8 cellular contexts compared by ENCODE assay signal in genomic region chr4:26873391-26874026, GRCh38. TPM values are rescaled to one million over a fixed set of nuclear protein-coding genes. Genes with fewer than 3 reads are reported as not detected.
DNase-seq lines count a peak whose midpoint lies in the region; ATAC-seq and TF ChIP-seq lines count a peak whose summit lies in the region.

No MANE protein-coding gene starts in this region.

- H3K9me3 Mint-ChIP-seq in activated CD4-positive, alpha-beta T cell treated with anti-CD3 and anti-CD28 coated beads, Interleukin-2, amount 10 ng/mL, durations not matched to agents 24 days and 14 days = no peaks in the 10 kb centered on the region
- peaks cover 2% of the 10 kb centered on the region for H3K9me3 Mint-ChIP-seq in activated naive CD8-positive, alpha-beta T cell treated with anti-CD3 and anti-CD28 coated beads, Interleukin-2, amount 10 ng/mL, durations not matched to agents 7 days and 5 days
- H3K9me3 Mint-ChIP-seq in stimulated activated memory B cell treated with anti-CD40 and anti-IgM and Interleukin-4, amounts not matched to agents 10 μg/mL and 1 μg/mL and 100 μg/mL, for 72 hours = peaks cover 5% of the 10 kb centered on the region
- H3K9me3 Mint-ChIP-seq in osteocyte (ENCODE audit: unreplicated experiment) = peaks cover 8% of the 10 kb centered on the region

- H3K4me1 Mint-ChIP-seq in activated CD4-positive, alpha-beta T cell treated with anti-CD3 and anti-CD28 coated beads, Interleukin-2, amount 10 ng/mL, durations not matched to agents 24 days and 14 days = peaks cover 59% of the 10 kb centered on the region
- H3K4me1 Mint-ChIP-seq in activated naive CD8-positive, alpha-beta T cell treated with anti-CD3 and anti-CD28 coated beads, Interleukin-2, amount 10 ng/mL, durations not matched to agents 7 days and 5 days = peaks cover 56% of the 10 kb centered on the region
- peaks cover 83% of the 10 kb centered on the region for H3K4me1 Mint-ChIP-seq in stimulated activated memory B cell treated with anti-CD40 and anti-IgM and Interleukin-4, amounts not matched to agents 10 μg/mL and 1 μg/mL and 100 μg/mL, for 72 hours
- peaks cover 5% of the 10 kb centered on the region for H3K4me1 Mint-ChIP-seq in osteocyte (ENCODE audit: unreplicated experiment)

- POLR2A ChIA-PET in activated naive CD8-positive, alpha-beta T cell treated with anti-CD3 and anti-CD28 coated beads, Interleukin-2, amount 10 ng/mL, durations not matched to agents 7 days and 5 days (lab: Charles Lee) = interaction anchor here (0.7 to 2.5 kb wide), 7 partner anchors 9 to 107 kb away, joined by 3 to 26 read pairs (median 3); partner anchors contain the start of gene STIM2

- peak overlapping the region; percentile 46 for H3K4me3 Mint-ChIP-seq in activated CD4-positive, alpha-beta T cell treated with anti-CD3 and anti-CD28 coated beads, Interleukin-2, amount 10 ng/mL, durations not matched to agents 24 days and 14 days
- H3K4me3 Mint-ChIP-seq in activated naive CD8-positive, alpha-beta T cell treated with anti-CD3 and anti-CD28 coated beads, Interleukin-2, amount 10 ng/mL, durations not matched to agents 7 days and 5 days = peak overlapping the region; percentile 74
- H3K4me3 Mint-ChIP-seq in stimulated activated memory B cell treated with anti-CD40 and anti-IgM and Interleukin-4, amounts not matched to agents 10 μg/mL and 1 μg/mL and 100 μg/mL, for 72 hours = no peak overlapping the region
- no peak overlapping the region for H3K4me3 Mint-ChIP-seq in osteocyte (ENCODE audit: unreplicated experiment)

- TF ChIP-seq CTCF in osteocyte (IDR thresholded peaks at IDR 0.05) = no peak

- H3K27me3 Mint-ChIP-seq in activated CD4-positive, alpha-beta T cell treated with anti-CD3 and anti-CD28 coated beads, Interleukin-2, amount 10 ng/mL, durations not matched to agents 24 days and 14 days = no peaks in the 10 kb centered on the region
- no peaks in the 10 kb centered on the region for H3K27me3 Mint-ChIP-seq in activated naive CD8-positive, alpha-beta T cell treated with anti-CD3 and anti-CD28 coated beads, Interleukin-2, amount 10 ng/mL, durations not matched to agents 7 days and 5 days
- no peaks in the 10 kb centered on the region for H3K27me3 Mint-ChIP-seq in stimulated activated memory B cell treated with anti-CD40 and anti-IgM and Interleukin-4, amounts not matched to agents 10 μg/mL and 1 μg/mL and 100 μg/mL, for 72 hours
- no peaks in the 10 kb centered on the region for H3K27me3 Mint-ChIP-seq in osteocyte (ENCODE audit: unreplicated experiment)

- peaks cover 22% of the 10 kb centered on the region for H3K36me3 Mint-ChIP-seq in activated CD4-positive, alpha-beta T cell treated with anti-CD3 and anti-CD28 coated beads, Interleukin-2, amount 10 ng/mL, durations not matched to agents 24 days and 14 days (ENCODE audit: low read depth)
- H3K36me3 Mint-ChIP-seq in activated naive CD8-positive, alpha-beta T cell treated with anti-CD3 and anti-CD28 coated beads, Interleukin-2, amount 10 ng/mL, durations not matched to agents 7 days and 5 days = peaks cover 29% of the 10 kb centered on the region
- peaks cover 24% of the 10 kb centered on the region for H3K36me3 Mint-ChIP-seq in stimulated activated memory B cell treated with anti-CD40 and anti-IgM and Interleukin-4, amounts not matched to agents 10 μg/mL and 1 μg/mL and 100 μg/mL, for 72 hours
- no peaks in the 10 kb centered on the region for H3K36me3 Mint-ChIP-seq in osteocyte (ENCODE audit: unreplicated experiment)

- intact Hi-C loops in activated CD4-positive, alpha-beta T cell treated with anti-CD3 and anti-CD28 coated beads, Interleukin-2, amount 10 ng/mL, durations not matched to agents 24 days and 14 days (cut with micrococcal nuclease) = loop anchor here (1.0 to 2.0 kb wide), 2 partner anchors 12 to 13 kb away; no protein-coding TSS in a partner anchor

- H3K27ac Mint-ChIP-seq in activated CD4-positive, alpha-beta T cell treated with anti-CD3 and anti-CD28 coated beads, Interleukin-2, amount 10 ng/mL, durations not matched to agents 24 days and 14 days = peak overlapping the region; percentile 79
- peak overlapping the region; percentile 91 for H3K27ac Mint-ChIP-seq in activated naive CD8-positive, alpha-beta T cell treated with anti-CD3 and anti-CD28 coated beads, Interleukin-2, amount 10 ng/mL, durations not matched to agents 7 days and 5 days
- peak overlapping the region; percentile 60 for H3K27ac Mint-ChIP-seq in stimulated activated memory B cell treated with anti-CD40 and anti-IgM and Interleukin-4, amounts not matched to agents 10 μg/mL and 1 μg/mL and 100 μg/mL, for 72 hours
- no peak overlapping the region for H3K27ac Mint-ChIP-seq in osteocyte (ENCODE audit: unreplicated experiment)

- peak; percentile 49 for ATAC-seq in HG03469 (IDR thresholded peaks at IDR 0.05; ENCODE audit: unreplicated experiment)
- peak; percentile 90 for ATAC-seq in activated naive CD8-positive, alpha-beta T cell treated with anti-CD3 and anti-CD28 coated beads, Interleukin-2, amount 10 ng/mL, durations not matched to agents 7 days and 5 days (ENCODE audit: low read depth)
- ATAC-seq in stimulated activated memory B cell treated with anti-CD40 and anti-IgM and Interleukin-4, amounts not matched to agents 10 μg/mL and 1 μg/mL and 100 μg/mL, for 72 hours = peak; percentile 85

- peak; percentile 86 for DNase-seq in activated CD4-positive, alpha-beta T cell treated with anti-CD3 and anti-CD28 coated beads, Interleukin-2, amount 10 ng/mL, durations not matched to agents 24 days and 14 days
- no peak for DNase-seq in activated CD4-positive, alpha-beta T cell treated with anti-CD3 and anti-CD28 coated beads for 1 hour
- peak; percentile 47 for DNase-seq in activated naive CD8-positive, alpha-beta T cell treated with anti-CD3 and anti-CD28 coated beads, Interleukin-2, amount 10 ng/mL, durations not matched to agents 7 days and 5 days
- DNase-seq in LoVo (ENCODE audit: low spot score) = no peak
- no peak for DNase-seq in pons (ENCODE audit: low spot score)
- no peak for DNase-seq in osteocyte (ENCODE audit: extremely low spot score, unreplicated experiment)

RNA-seq across cellular contexts. Expression of gene STIM2, which starts 12.9 kb away (rescaled TPM):
- total RNA-seq in activated CD4-positive, alpha-beta T cell treated with anti-CD3 and anti-CD28 coated beads, Interleukin-2, amount 10 ng/mL, durations not matched to agents 24 days and 14 days = 43.2 and 46.0 TPM in 2 replicates
- total RNA-seq in activated naive CD8-positive, alpha-beta T cell treated with anti-CD3 and anti-CD28 coated beads, Interleukin-2, amount 10 ng/mL, durations not matched to agents 7 days and 5 days = 10 to 100 TPM; 70.2 to 75.2 TPM
- 14.1 and 14.3 TPM in 2 replicates for total RNA-seq in osteocyte

Comparison
In these comparisons a context has a peak if more than half of its experiments do, and no peak if none do; other contexts are left out.
1. DNase-seq: peak in activated CD4-positive, alpha-beta T cell treated with anti-CD3 and anti-CD28 coated beads, Interleukin-2, amount 10 ng/mL, durations not matched to agents 24 days and 14 days (single experiment) and activated naive CD8-positive, alpha-beta T cell treated with anti-CD3 and anti-CD28 coated beads, Interleukin-2, amount 10 ng/mL, durations not matched to agents 7 days and 5 days (single experiment); none in activated CD4-positive, alpha-beta T cell treated with anti-CD3 and anti-CD28 coated beads for 1 hour (single experiment), LoVo (single experiment), pons (single experiment) and osteocyte (single experiment).
2. H3K4me3 Mint-ChIP-seq: peak in activated CD4-positive, alpha-beta T cell treated with anti-CD3 and anti-CD28 coated beads, Interleukin-2, amount 10 ng/mL, durations not matched to agents 24 days and 14 days (single experiment) and activated naive CD8-positive, alpha-beta T cell treated with anti-CD3 and anti-CD28 coated beads, Interleukin-2, amount 10 ng/mL, durations not matched to agents 7 days and 5 days (single experiment); none in stimulated activated memory B cell treated with anti-CD40 and anti-IgM and Interleukin-4, amounts not matched to agents 10 μg/mL and 1 μg/mL and 100 μg/mL, for 72 hours (single experiment) and osteocyte (single experiment).
3. Peak in every context shown above with its lines, with median percentiles within 50 percentile points of each other: ATAC-seq.